21 cellular contexts compared by ENCODE assay signal in the genomic region with DNA sequence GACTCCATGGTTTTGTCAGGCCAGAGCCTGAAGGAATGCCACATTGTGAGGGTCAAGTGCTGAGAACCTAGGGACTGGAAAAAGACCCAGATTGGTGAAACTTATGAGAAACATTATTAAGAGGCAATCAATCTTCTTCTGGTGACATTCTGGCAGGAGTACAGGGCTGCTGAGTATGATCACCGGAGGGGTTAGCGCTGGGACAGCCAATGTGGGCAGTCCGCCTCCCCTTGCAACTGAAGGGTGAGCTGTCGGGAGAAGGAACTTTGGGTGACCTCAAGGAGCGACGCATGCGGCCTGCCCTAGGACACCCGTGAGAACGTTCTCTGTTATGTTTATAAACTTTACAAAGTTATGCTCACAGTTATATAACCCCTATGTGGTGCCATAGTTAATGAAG.
"Had no signal": no experiment of that assay in that cellular context is flagged by ENCODE, and none has a peak within 500 bp of the region (broad histone marks: within the 10 kb centered on the region; RNA-seq: fewer than 3 reads in every experiment).

No MANE protein-coding gene starts in this region.

- H3K36me3 Mint-ChIP-seq: activated CD4-positive, alpha-beta memory T cell treated with anti-CD3 and anti-CD28 coated beads for 36 hours; activated CD8-positive, alpha-beta memory T cell treated with anti-CD3 and anti-CD28 coated beads, Interleukin-2, amount 10 ng/mL, durations not matched to agents 7 days and 5 days; activated naive CD8-positive, alpha-beta T cell treated with anti-CD3 and anti-CD28 coated beads for 36 hours; stimulated activated naive B cell treated with anti-CD40 and anti-IgM and Interleukin-4, amounts not matched to agents 10 μg/mL and 1 μg/mL and 100 μg/mL, for 72 hours; type B pancreatic cell had no signal

- H3K4me3 Mint-ChIP-seq: activated CD4-positive, alpha-beta memory T cell treated with anti-CD3 and anti-CD28 coated beads for 36 hours; activated CD4-positive, alpha-beta T cell treated with anti-CD3 and anti-CD28 coated beads for 36 hours; activated CD8-positive, alpha-beta memory T cell treated with anti-CD3 and anti-CD28 coated beads, Interleukin-2, amount 10 ng/mL, durations not matched to agents 7 days and 5 days; activated naive CD8-positive, alpha-beta T cell treated with anti-CD3 and anti-CD28 coated beads for 36 hours; endodermal cell; neural crest cell; stimulated activated naive B cell treated with anti-CD40 and anti-IgM and Interleukin-4, amounts not matched to agents 10 μg/mL and 1 μg/mL and 100 μg/mL, for 72 hours; type B pancreatic cell; WTC11 had no signal

- DNase-seq: activated CD4-positive, alpha-beta memory T cell treated with anti-CD3 and anti-CD28 coated beads for 36 hours; activated CD4-positive, alpha-beta T cell treated with anti-CD3 and anti-CD28 coated beads for 36 hours; activated CD8-positive, alpha-beta memory T cell treated with anti-CD3 and anti-CD28 coated beads, Interleukin-2, amount 10 ng/mL, durations not matched to agents 7 days and 5 days; activated naive CD4-positive, alpha-beta T cell; activated naive CD8-positive, alpha-beta T cell treated with anti-CD3 and anti-CD28 coated beads for 36 hours; amniotic stem cell; body of pancreas; central memory CD4-positive, alpha-beta T cell; colonic mucosa; endodermal cell; left colon; mammary epithelial cell; psoas muscle; spleen; stimulated activated CD4-positive, alpha-beta T cell treated with anti-CD3 and anti-CD28 coated beads, Interleukin-4, amount 100 ng/mL, for 4 hours; stimulated activated naive B cell treated with anti-CD40 and anti-IgM and Interleukin-4, amounts not matched to agents 10 μg/mL and 1 μg/mL and 100 μg/mL, for 72 hours had no signal

- H3K27ac ChIP-seq: body of pancreas, colonic mucosa, epithelial cell of prostate, psoas muscle had no signal

- H3K4me1 Mint-ChIP-seq: activated CD4-positive, alpha-beta T cell treated with anti-CD3 and anti-CD28 coated beads for 36 hours; activated CD8-positive, alpha-beta memory T cell treated with anti-CD3 and anti-CD28 coated beads, Interleukin-2, amount 10 ng/mL, durations not matched to agents 7 days and 5 days; endodermal cell; neural crest cell; WTC11 had no signal

- ATAC-seq: activated CD4-positive, alpha-beta T cell treated with anti-CD3 and anti-CD28 coated beads for 36 hours; activated CD8-positive, alpha-beta memory T cell treated with anti-CD3 and anti-CD28 coated beads, Interleukin-2, amount 10 ng/mL, durations not matched to agents 7 days and 5 days; body of pancreas; left colon; psoas muscle; stimulated activated naive B cell treated with anti-CD40 and anti-IgM and Interleukin-4, amounts not matched to agents 10 μg/mL and 1 μg/mL and 100 μg/mL, for 72 hours; WTC11 had no signal

- H3K27me3 ChIP-seq: body of pancreas, colonic mucosa, spleen had no signal

- H3K27me3 Mint-ChIP-seq: activated CD4-positive, alpha-beta T cell treated with anti-CD3 and anti-CD28 coated beads for 36 hours; activated naive CD8-positive, alpha-beta T cell treated with anti-CD3 and anti-CD28 coated beads for 36 hours; stimulated activated naive B cell treated with anti-CD40 and anti-IgM and Interleukin-4, amounts not matched to agents 10 μg/mL and 1 μg/mL and 100 μg/mL, for 72 hours; type B pancreatic cell had no signal

- H3K9me3 ChIP-seq: body of pancreas, colonic mucosa, psoas muscle, spleen had no signal

- H3K9me3 Mint-ChIP-seq: activated CD4-positive, alpha-beta memory T cell treated with anti-CD3 and anti-CD28 coated beads for 36 hours; activated naive CD8-positive, alpha-beta T cell treated with anti-CD3 and anti-CD28 coated beads for 36 hours; endodermal cell; neural crest cell; stimulated activated naive B cell treated with anti-CD40 and anti-IgM and Interleukin-4, amounts not matched to agents 10 μg/mL and 1 μg/mL and 100 μg/mL, for 72 hours had no signal

- H3K4me3 ChIP-seq: body of pancreas, colonic mucosa, psoas muscle, SK-N-MC, spleen had no signal

- H3K27ac Mint-ChIP-seq: activated CD4-positive, alpha-beta memory T cell treated with anti-CD3 and anti-CD28 coated beads for 36 hours; activated CD4-positive, alpha-beta T cell treated with anti-CD3 and anti-CD28 coated beads for 36 hours; activated CD8-positive, alpha-beta memory T cell treated with anti-CD3 and anti-CD28 coated beads, Interleukin-2, amount 10 ng/mL, durations not matched to agents 7 days and 5 days; activated naive CD8-positive, alpha-beta T cell treated with anti-CD3 and anti-CD28 coated beads for 36 hours; endodermal cell; stimulated activated naive B cell treated with anti-CD40 and anti-IgM and Interleukin-4, amounts not matched to agents 10 μg/mL and 1 μg/mL and 100 μg/mL, for 72 hours; type B pancreatic cell; WTC11 had no signal

- H3K4me1 ChIP-seq: body of pancreas, colonic mucosa, psoas muscle, spleen had no signal

- H3K36me3 ChIP-seq: colonic mucosa, spleen had no signal
